17 cellular contexts compared by ENCODE assay signal in genomic region chr17:55612691-55613141, GRCh38.
DNase-seq lines count a peak whose midpoint lies in the region; ATAC-seq, FAIRE-seq and TF ChIP-seq lines count a peak whose summit lies in the region.
"Had no signal": no experiment of that assay in that cellular context is flagged by ENCODE, and none has a peak within 500 bp of the region (broad histone marks: within the 10 kb centered on the region; RNA-seq: fewer than 3 reads in every experiment).

No MANE protein-coding gene starts in this region.

- CTCF ChIA-PET in endothelial cell of umbilical vein (lab: Charles Lee): interaction anchor here (1.3 to 11.4 kb wide), 4 partner anchors 11 to 105 kb away, joined by 4 to 79 read pairs (median 5); no protein-coding TSS in a partner anchor

- H4K20me1 ChIP-seq in endothelial cell of umbilical vein (replicated peaks; ENCODE audit: control insufficient read depth, extremely low read depth, insufficient read depth, low read length): no peaks in the 10 kb centered on the region

- H3K4me1 ChIP-seq in left ventricle myocardium inferior (peaks cover 9% of the 10 kb centered on the region), endothelial cell of umbilical vein (ENCODE audit: control insufficient read depth, extremely low read depth, insufficient read depth, low read length) (no peaks in the 10 kb centered on the region), subcutaneous abdominal adipose tissue (ENCODE audit: control insufficient read depth in 5 of 5, insufficient read depth in 5 of 5, low read length in 5 of 5) (peaks cover 0 to 41% (median 24%) of the 10 kb centered on the region in 5 donors)

- no peak overlapping the region for H3K4me2 ChIP-seq in endothelial cell of umbilical vein (ENCODE audit: insufficient read depth, low read length)

- no peaks in the 10 kb centered on the region for H3K9me3 ChIP-seq in left ventricle myocardium inferior (replicated peaks)
- H3K9me3 ChIP-seq in endothelial cell of umbilical vein (replicated peaks; ENCODE audit: control insufficient read depth, insufficient read depth, low read length): no peaks in the 10 kb centered on the region
- H3K9me3 ChIP-seq in subcutaneous abdominal adipose tissue (ENCODE audit: control insufficient read depth in 5 of 5, low read length in 5 of 5): no peaks in the 10 kb centered on the region

- BruUV-seq in endothelial cell of umbilical vein (replicated peaks; lab: Mats Ljungman, UMichigan): no TSS peak

- peak in 1 of 2 donors; percentile 63 for ATAC-seq in left cardiac atrium
- ATAC-seq in HG03159 (IDR thresholded peaks at IDR 0.05; ENCODE audit: unreplicated experiment): no peak

- no peak for TF ChIP-seq CTCF in left ventricle myocardium inferior (IDR thresholded peaks at IDR 0.05; ENCODE audit: borderline replicate concordance)
- no peak for TF ChIP-seq CTCF in endothelial cell of umbilical vein (IDR thresholded peaks at IDR 0.05; ENCODE audit: extremely low read depth in 1 of 2, insufficient read depth in 1 of 2, low read depth in 1 of 2, low read length in 2 of 2)

- no peak for FAIRE-seq in endothelial cell of umbilical vein (lab: Jason Lieb, UNC)
- FAIRE-seq: HTR-8/SVneo had no signal

- intact Hi-C loops in left cardiac atrium (cut with DNase I) (no loop called here), left ventricle myocardium inferior (cut with micrococcal nuclease) (no loop called here), endothelial cell of umbilical vein (cut with micrococcal nuclease) (no loop called here)

- no peaks in the 10 kb centered on the region for H3K9me1 ChIP-seq in endothelial cell of umbilical vein (replicated peaks; ENCODE audit: control insufficient read depth, extremely low read depth, insufficient read depth, low read length)

- H3K27me3 ChIP-seq in left ventricle myocardium inferior (ENCODE audit: low read depth) (no peaks in the 10 kb centered on the region), endothelial cell of umbilical vein (ENCODE audit: control insufficient read depth in 2 of 2, insufficient read depth in 2 of 2, low read length in 2 of 2) (no peaks in the 10 kb centered on the region), subcutaneous abdominal adipose tissue (ENCODE audit: control insufficient read depth in 5 of 5, insufficient read depth in 4 of 5, low read length in 5 of 5) (no peaks in the 10 kb centered on the region)

- H3K79me2 ChIP-seq in endothelial cell of umbilical vein (ENCODE audit: control insufficient read depth, insufficient read depth, low read length): no peaks in the 10 kb centered on the region

- dilution Hi-C loops in endothelial cell of umbilical vein (cut with MboI; ENCODE audit: extremely low pct_ligation_motif_present, low sequenced_read_pairs): no loop called here

- DNase-seq in left cardiac atrium (peak; percentile 47), left ventricle myocardium inferior (no peak), endothelial cell of umbilical vein (ENCODE audit: low read depth, low spot score) (no peak), left kidney (ENCODE audit: low read depth, low spot score) (peak; percentile 55), NCI-H146 (lab: John Stamatoyannopoulos, UW) (no peak)
- DNase-seq in stimulated activated CD4-positive, alpha-beta T cell treated with anti-CD3 and anti-CD28 coated beads, Interleukin-15, amount 100 ng/mL, for 24 hours: no peak
- DNase-seq: COR-L47, KBM-7, NCI-H1048, NCI-H1694, NCI-H2107, NCI-H226, NCI-H526 had no signal

- POLR2A ChIA-PET in endothelial cell of umbilical vein (lab: Charles Lee): no interaction called here

- H2AFZ ChIP-seq in endothelial cell of umbilical vein (ENCODE audit: low read depth, low read length): peak overlapping the region; percentile 61

- no peak overlapping the region for H3K9ac ChIP-seq in endothelial cell of umbilical vein (replicated peaks; ENCODE audit: extremely low read depth, insufficient read depth, low read length)
- no peak overlapping the region for H3K9ac ChIP-seq in subcutaneous abdominal adipose tissue (ENCODE audit: low read length in 5 of 5)

- no peak overlapping the region for H3K27ac ChIP-seq in left ventricle myocardium inferior (replicated peaks)
- no peak overlapping the region for H3K27ac ChIP-seq in endothelial cell of umbilical vein (ENCODE audit: insufficient read depth, low read depth, low read length)
- peak overlapping the region; percentile 43 for H3K27ac ChIP-seq in subcutaneous abdominal adipose tissue (ENCODE audit: low read depth, low read length)
- H3K27ac ChIP-seq: 22Rv1 had no signal

- H3K4me3 ChIP-seq in left ventricle myocardium inferior: no peak overlapping the region
- H3K4me3 ChIP-seq in endothelial cell of umbilical vein (replicated peaks in 1 of 3; ENCODE audit: insufficient read depth in 1 of 3, low read depth in 1 of 3, low read length in 3 of 3): no peak overlapping the region
- peak overlapping the region in 1 of 5 donors; percentile 25 for H3K4me3 ChIP-seq in subcutaneous abdominal adipose tissue (ENCODE audit: low read depth in 1 of 5, low read length in 5 of 5)

- no peaks in the 10 kb centered on the region for H3K36me3 ChIP-seq in left ventricle myocardium inferior
- no peaks in the 10 kb centered on the region for H3K36me3 ChIP-seq in endothelial cell of umbilical vein (ENCODE audit: control insufficient read depth in 2 of 2, extremely low read depth in 1 of 2, insufficient read depth in 2 of 2, low read length in 2 of 2)
- no peaks in the 10 kb centered on the region for H3K36me3 ChIP-seq in subcutaneous abdominal adipose tissue (ENCODE audit: control insufficient read depth in 5 of 5, insufficient read depth in 5 of 5, low read length in 5 of 5)

- TF ChIP-seq POLR2A in endothelial cell of umbilical vein (IDR thresholded peaks at IDR 0.05; ENCODE audit: low read depth, low read length): no peak

TF ChIP-seq in endothelial cell of umbilical vein, 7 proteins besides CTCF, POLR2A, EP300 and RAD21:
- TF ChIP-seq JUN (IDR thresholded peaks at IDR 0.05; ENCODE audit: borderline replicate concordance, insufficient read depth, insufficient read length, low read depth): no peak

Comparison
In these comparisons a context has a peak if more than half of its experiments do, and no peak if none do; other contexts are left out.
1. DNase-seq: peak in left cardiac atrium (single experiment) and left kidney (single experiment); none in left ventricle myocardium inferior (single experiment), endothelial cell of umbilical vein (single experiment), stimulated activated CD4-positive, alpha-beta T cell treated with anti-CD3 and anti-CD28 coated beads, Interleukin-15, amount 100 ng/mL, for 24 hours (single experiment) and NCI-H146 (single experiment).